Comparison of ENCODE assay signal across 11 cellular contexts in genomic region chr7:65746398-65746669, GRCh38.
DNase-seq lines count a peak whose midpoint lies in the region; ATAC-seq lines count a peak whose summit lies in the region.
"Had no signal": no experiment of that assay in that cellular context is flagged by ENCODE, and none has a peak within 500 bp of the region (broad histone marks: within the 10 kb centered on the region; RNA-seq: fewer than 3 reads in every experiment).

No MANE protein-coding gene starts in this region.

- peak; percentile 41 for DNase-seq in ELR (ENCODE audit: low read depth)
- peak; percentile 9 for DNase-seq in astrocyte of the hippocampus (ENCODE audit: low read depth, low spot score)
- DNase-seq in fibroblast of peridontal ligament (ENCODE audit: extremely low read depth), result peak; percentile 69
- DNase-seq in renal cortical epithelial cell (ENCODE audit: low read depth), result peak; percentile 55
- DNase-seq in activated naive CD4-positive, alpha-beta T cell (lab: John Stamatoyannopoulos, UW), result no peak
- DNase-seq in activated CD8-positive, alpha-beta memory T cell treated with anti-CD3 and anti-CD28 coated beads, Interleukin-2, amount 50 U/mL, for 4 hours, result no peak
- DNase-seq: activated CD4-positive, CD25-positive, alpha-beta regulatory T cell; activated naive CD4-positive, alpha-beta T cell treated with anti-CD3 and anti-CD28 coated beads, Interleukin-2, amount 50 U/mL, for 16 hours; NCI-H1092 had no signal

- ATAC-seq in GM18873 (IDR thresholded peaks at IDR 0.05; ENCODE audit: low FRiP score, unreplicated experiment) (no peak), GM19467 (IDR thresholded peaks at IDR 0.05; ENCODE audit: unreplicated experiment) (no peak)

Comparison
In these comparisons a context has a peak if more than half of its experiments do, and no peak if none do; other contexts are left out.
1. DNase-seq: peak in ELR (single experiment), astrocyte of the hippocampus (single experiment), fibroblast of peridontal ligament (single experiment) and renal cortical epithelial cell (single experiment); none in activated naive CD4-positive, alpha-beta T cell (0 of 4) and activated CD8-positive, alpha-beta memory T cell treated with anti-CD3 and anti-CD28 coated beads, Interleukin-2, amount 50 U/mL, for 4 hours (single experiment).